ENCODE assay signal across 8 cellular contexts in the genomic region with DNA sequence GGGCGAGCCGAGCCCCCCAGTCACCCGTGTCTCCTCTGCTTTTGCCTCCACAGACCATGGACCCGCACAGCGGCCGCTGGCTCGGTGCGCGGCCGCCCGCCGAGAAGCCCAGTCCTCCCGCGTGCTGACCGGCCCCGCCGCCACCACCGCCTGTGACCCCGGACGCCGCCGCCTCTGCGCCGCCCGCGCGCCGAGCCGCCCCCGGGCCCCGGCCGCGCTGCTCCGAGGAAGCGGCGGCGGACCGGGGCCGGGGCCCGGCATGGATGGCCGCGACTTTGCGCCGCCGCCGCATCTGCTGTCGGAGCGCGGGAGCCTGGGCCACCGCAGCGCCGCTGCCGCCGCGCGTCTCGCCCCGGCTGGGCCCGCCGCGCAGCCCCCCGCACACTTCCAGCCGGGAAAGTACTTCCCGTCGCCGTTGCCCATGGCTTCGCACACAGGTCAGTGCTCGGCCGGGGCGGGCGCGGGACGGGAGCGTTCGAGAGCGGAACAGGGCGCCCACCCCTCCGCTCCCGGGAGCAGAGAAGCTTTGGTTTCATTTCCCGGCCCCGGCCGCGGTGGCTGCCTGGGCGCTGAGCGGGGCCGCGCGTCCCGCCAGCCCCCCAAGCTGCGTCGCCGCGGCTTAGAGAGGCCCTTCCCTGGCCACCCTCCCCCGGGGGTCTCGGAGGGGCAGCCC. TPM values are rescaled to one million over a fixed set of nuclear protein-coding genes. Genes with fewer than 3 reads are reported as not detected.
DNase-seq lines count a peak whose midpoint lies in the region; ATAC-seq and TF ChIP-seq lines count a peak whose summit lies in the region.

No MANE protein-coding gene starts in this region.

- CTCF ChIA-PET in RWPE1 (lab: Yijun Ruan, JAX): interaction anchor here (0.6 to 2.1 kb wide), 5 partner anchors 31 to 147 kb away, joined by 3 to 4 read pairs (median 3); no protein-coding TSS in a partner anchor

- no peak for ATAC-seq in HG02938 (IDR thresholded peaks at IDR 0.05; ENCODE audit: unreplicated experiment)
- ATAC-seq in GM21825 (IDR thresholded peaks at IDR 0.05; ENCODE audit: unreplicated experiment): no peak
- no peak for ATAC-seq in HG03354 (IDR thresholded peaks at IDR 0.05; ENCODE audit: poor library complexity, severe bottlenecking, unreplicated experiment)

- DNase-seq in GM06990 (ENCODE audit: extremely low read depth, insufficient read length): no peak
- DNase-seq in RWPE1 (ENCODE audit: low spot score): no peak
- peak; percentile 53 for DNase-seq in fibroblast of villous mesenchyme (ENCODE audit: low read depth)
- DNase-seq in stimulated activated CD8-positive, alpha-beta memory T cell treated with anti-CD3 and anti-CD28 coated beads, Interleukin-4, amount 100 ng/mL, for 48 hours: no peak

- no peaks in the 10 kb centered on the region for H3K36me3 ChIP-seq in GM06990 (ENCODE audit: control insufficient read depth, insufficient read depth, low read length)
- H3K36me3 ChIP-seq in rectal smooth muscle tissue (ENCODE audit: control insufficient read depth, insufficient read depth, low read length): no peaks in the 10 kb centered on the region

- POLR2A ChIA-PET in RWPE1 (lab: Yijun Ruan, JAX; ENCODE audit: low non-redundant PET): no interaction called here

- H3K27ac ChIP-seq in RWPE1 (peak overlapping the region; percentile 94), rectal smooth muscle tissue (ENCODE audit: low read depth, low read length) (peak overlapping the region; percentile 85)

- TF ChIP-seq CTCF in GM06990 (IDR thresholded peaks at IDR 0.05; ENCODE audit: insufficient read depth, low read length, poor library complexity, severe bottlenecking) (no peak), RWPE1 (conservative IDR thresholded peaks at IDR 0.05; ENCODE audit: low read depth) (no peak), fibroblast of villous mesenchyme (IDR thresholded peaks at IDR 0.05; ENCODE audit: insufficient read depth, low read depth, low read length) (no peak)

- peaks cover 26% of the 10 kb centered on the region for H3K4me1 ChIP-seq in rectal smooth muscle tissue (ENCODE audit: control insufficient read depth, insufficient read depth, low read length)

- H3K27me3 ChIP-seq in GM06990 (replicated peaks; ENCODE audit: control insufficient read depth, insufficient read depth, low read length) (no peaks in the 10 kb centered on the region; the same call in 1 of the 2 replicates), rectal smooth muscle tissue (ENCODE audit: control insufficient read depth, insufficient read depth, low read length) (no peaks in the 10 kb centered on the region)

- no peak overlapping the region for H3K9ac ChIP-seq in rectal smooth muscle tissue (ENCODE audit: low read length)

- H3K4me3 ChIP-seq in GM06990 (replicated peaks; ENCODE audit: low read depth, low read length) (peak overlapping the region; percentile 60), fibroblast of villous mesenchyme (ENCODE audit: low read depth, low read length) (peak overlapping the region; percentile 62), rectal smooth muscle tissue (ENCODE audit: low read length) (peak overlapping the region; percentile 71)

RNA-seq across cellular contexts. Expression of gene BAHCC1, which starts 4.4 kb away (rescaled TPM):
- 6.5 and 8.4 TPM in 2 replicates for total RNA-seq in fibroblast of villous mesenchyme
